ENCODE assay signal across 8 cellular contexts in the genomic region with DNA sequence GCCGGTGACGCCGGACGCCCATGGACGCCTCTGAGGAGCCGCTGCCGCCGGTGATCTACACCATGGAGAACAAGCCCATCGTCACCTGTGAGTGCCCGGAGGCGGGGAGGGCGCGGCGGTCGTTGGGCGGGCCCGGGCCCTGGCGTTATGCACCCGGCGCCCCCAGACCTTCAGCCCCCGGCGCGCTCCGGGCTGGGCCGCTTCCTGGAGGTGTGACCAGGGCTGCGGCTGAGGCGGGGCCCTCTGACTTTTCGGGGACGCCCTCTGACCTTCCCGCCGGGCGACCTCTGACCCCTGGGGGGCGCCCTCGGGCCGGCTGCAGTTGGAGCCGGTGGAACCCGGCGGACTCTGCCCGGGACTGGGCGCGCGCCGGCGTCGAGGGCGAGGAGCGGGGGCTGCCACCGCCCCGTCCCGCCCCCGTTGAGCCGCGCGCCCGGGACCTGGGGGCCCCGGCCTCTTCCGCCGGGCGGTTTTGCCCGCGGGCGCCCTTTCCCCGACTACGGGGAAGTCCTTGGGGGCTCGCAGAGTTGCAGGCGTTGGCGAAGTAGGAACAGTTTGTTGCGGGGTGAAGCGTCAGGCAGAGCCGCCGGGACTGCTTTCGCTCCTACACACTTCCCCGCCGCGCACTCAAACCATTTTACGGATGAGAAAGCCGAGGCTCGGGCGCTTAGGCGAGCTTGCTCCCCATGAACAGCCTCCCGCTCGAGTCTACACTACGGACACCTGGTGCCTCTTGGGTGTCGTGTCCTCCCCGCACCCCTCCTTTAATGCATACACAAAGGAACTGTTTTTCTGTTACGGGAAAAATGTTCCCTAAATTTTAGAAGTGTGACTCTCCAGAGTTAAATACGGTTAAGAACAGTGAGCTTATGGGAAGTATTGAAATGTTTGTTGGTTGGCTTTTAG.
DNase-seq lines count a peak whose midpoint lies in the region; ATAC-seq and TF ChIP-seq lines count a peak whose summit lies in the region.

No MANE protein-coding gene starts in this region.

- peaks cover 22% of the 10 kb centered on the region for H3K4me1 ChIP-seq in muscle layer of colon (ENCODE audit: insufficient read depth, low read length)

- H3K4me3 ChIP-seq in epithelial cell of esophagus (ENCODE audit: low read length) (peak overlapping the region; percentile 68), muscle layer of colon (ENCODE audit: low read depth in 1 of 2, low read length in 2 of 2) (peak overlapping the region; percentile 75 to 93)

- peak overlapping the region; percentile 57 for H3K9ac ChIP-seq in muscle layer of colon (ENCODE audit: low read length)

- DNase-seq in NK-92 treated with Interleukin-12 subunit alpha and Interleukin-12 subunit beta, amount 100 ng/mL, for 24 hours (lab: John Stamatoyannopoulos, UW): peak; percentile 91
- DNase-seq in NK-92 (lab: John Stamatoyannopoulos, UW; ENCODE audit: unreplicated experiment): no peak
- DNase-seq in NCI-H526 treated with DMSO at 0.1 percent for 48 hours (lab: John Stamatoyannopoulos, UW): peak; percentile 17
- peak; percentile 45 for DNase-seq in activated CD8-positive, alpha-beta memory T cell treated with anti-CD3 and anti-CD28 coated beads, Interleukin-2, amount 50 U/mL, for 24 hours (ENCODE audit: extremely low read depth)
- peak; percentile 37 for DNase-seq in epithelial cell of esophagus (ENCODE audit: low read depth)
- peak; percentile 61 to 66 for DNase-seq in stimulated activated CD8-positive, alpha-beta memory T cell treated with anti-CD3 and anti-CD28 coated beads, Interleukin-7, amount 100 ng/mL, for 1 hour (ENCODE audit: low read depth in 2 of 2)

- no peaks in the 10 kb centered on the region for H3K9me3 ChIP-seq in muscle layer of colon (ENCODE audit: low read length)

- H3K27ac ChIP-seq in muscle layer of colon (ENCODE audit: low read depth, low read length): peak overlapping the region; percentile 80

- H3K36me3 ChIP-seq in muscle layer of colon (ENCODE audit: insufficient read depth, low read length): no peaks in the 10 kb centered on the region

- no peaks in the 10 kb centered on the region for H3K27me3 ChIP-seq in muscle layer of colon (ENCODE audit: control insufficient read depth in 1 of 2, insufficient read depth in 2 of 2, low read length in 2 of 2)

- ATAC-seq in HG03025 (IDR thresholded peaks at IDR 0.05; ENCODE audit: low FRiP score, unreplicated experiment): peak; percentile 65

- no peak for TF ChIP-seq CTCF in epithelial cell of esophagus (IDR thresholded peaks at IDR 0.05; ENCODE audit: insufficient read depth, low read depth, low read length, missing control alignments)
